Comparison of ENCODE assay signal across 1 cellular context in genomic region chr6:37665309-37665708, GRCh38.
TF ChIP-seq lines count a peak whose summit lies in the region.

No MANE protein-coding gene starts in this region.

TF ChIP-seq in HCT116, 20 proteins besides CTCF, POLR2A, EP300 and RAD21 (continued from another document):
- TF ChIP-seq REST (IDR thresholded peaks at IDR 0.05; ENCODE audit: low read depth) (no peak), ELF1 (IDR thresholded peaks at IDR 0.05; ENCODE audit: borderline replicate concordance, low read depth) (no peak), TCF7L2 (IDR thresholded peaks at IDR 0.05; ENCODE audit: borderline replicate concordance, extremely low read depth, insufficient read depth, insufficient read length) (no peak), SIN3A (IDR thresholded peaks at IDR 0.05; ENCODE audit: low read depth) (no peak), SP1 (IDR thresholded peaks at IDR 0.05; ENCODE audit: low read depth) (no peak), FOSL1 (IDR thresholded peaks at IDR 0.05; ENCODE audit: low read depth) (no peak), EZH2 (IDR thresholded peaks at IDR 0.05) (no peak)
